In the genomic region with DNA sequence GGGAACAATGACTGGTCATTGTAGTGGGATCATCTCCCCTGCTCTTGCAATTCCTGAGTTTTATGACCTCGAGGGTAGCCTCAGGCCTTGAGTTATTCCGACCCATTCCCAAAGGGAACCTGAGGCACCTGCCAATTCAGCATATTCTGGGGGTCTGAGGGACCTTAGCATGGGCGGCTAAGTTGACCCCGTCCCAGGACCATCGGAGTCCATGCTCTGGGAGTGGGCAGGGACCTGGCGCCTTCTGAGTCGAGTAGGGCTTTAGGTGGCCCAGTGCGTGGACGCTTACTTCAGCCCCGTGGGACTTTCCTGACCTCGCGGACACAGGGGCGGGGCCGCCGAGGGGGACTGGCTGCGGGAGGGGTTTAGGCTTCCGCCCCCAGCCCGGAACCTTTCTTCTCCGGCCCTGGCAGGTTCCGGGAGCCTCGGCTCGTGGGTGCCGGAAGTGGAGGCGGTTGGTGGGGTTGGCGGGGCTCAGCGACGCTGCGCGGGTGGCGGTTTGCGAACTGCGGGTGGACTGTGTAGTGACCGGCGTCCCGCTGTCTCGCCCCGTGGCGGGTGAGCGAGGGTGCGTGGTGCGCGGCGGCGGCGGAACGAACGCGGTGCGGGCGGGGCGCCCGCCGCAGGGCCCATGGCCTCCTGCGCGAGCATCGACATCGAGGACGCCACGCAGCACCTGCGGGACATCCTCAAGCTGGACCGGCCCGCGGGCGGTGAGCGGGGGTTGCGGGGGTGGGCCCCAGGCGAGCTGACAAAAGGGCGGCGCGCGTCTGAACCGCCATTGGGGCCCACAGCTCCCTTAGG, we compare ENCODE assay signal across 1 cellular context.
TF ChIP-seq lines count a peak whose summit lies in the region.

EDC4 (plus strand) TSS at position 422 of the 804 bp plus-strand sequence; CDS start at position 632, 210 bp downstream.

TF ChIP-seq in A549, 52 proteins besides CTCF, POLR2A, EP300 and RAD21 (continued from another document):
- TF ChIP-seq ZFP36 (IDR thresholded peaks at IDR 0.05; ENCODE audit: borderline replicate concordance, partially characterized antibody) (no peak), HDAC2 (IDR thresholded peaks at IDR 0.05) (no peak), GATA3 (IDR thresholded peaks at IDR 0.05; ENCODE audit: borderline replicate concordance) (peak; percentile 28; the same call in 1 of the 2 replicates), JUN (IDR thresholded peaks at IDR 0.05) (peak; percentile 72 to 96; a peak in 4 of 5 replicates), USF2 (IDR thresholded peaks at IDR 0.05) (no peak), BHLHE40 (IDR thresholded peaks at IDR 0.05; ENCODE audit: low read depth, low read length) (no peak), CEBPB (IDR thresholded peaks at IDR 0.05) (no peak), MAZ (IDR thresholded peaks at IDR 0.05; ENCODE audit: borderline replicate concordance, low read depth, low read length) (peak; percentile 90), HOXA7 (CRISPR knock-in tag; IDR thresholded peaks at IDR 0.05) (no peak), PHF8 (IDR thresholded peaks at IDR 0.05; ENCODE audit: borderline replicate concordance, low read depth) (peak; percentile 79), SMC3 (IDR thresholded peaks at IDR 0.05) (0 out of 3 replicates have a peak, but pooled peaks have one; percentile 17), RFX5 (IDR thresholded peaks at IDR 0.05) (no peak), KDM5A (IDR thresholded peaks at IDR 0.05) (peak; percentile 76), ELK1 (IDR thresholded peaks at IDR 0.05; ENCODE audit: low read depth, low read length) (0 out of 2 replicates have a peak, but pooled peaks have one; percentile 55), FOSB (CRISPR knock-in tag; IDR thresholded peaks at IDR 0.05) (peak; percentile 77), MAFK (IDR thresholded peaks at IDR 0.05; ENCODE audit: partially characterized antibody) (peak; percentile 77), SREBF2 (IDR thresholded peaks at IDR 0.05) (no peak), NPAS2 (CRISPR knock-in tag; IDR thresholded peaks at IDR 0.05; ENCODE audit: borderline replicate concordance) (no peak), EHMT2 (IDR thresholded peaks at IDR 0.05; ENCODE audit: low read depth) (no peak), HEYL (CRISPR knock-in tag; IDR thresholded peaks at IDR 0.05) (no peak), CHD2 (IDR thresholded peaks at IDR 0.05; ENCODE audit: low read length, partially characterized antibody) (no peak), ZC3H11A (IDR thresholded peaks at IDR 0.05) (peak; percentile 12; the same call in 1 of the 2 replicates), RARB (CRISPR knock-in tag; IDR thresholded peaks at IDR 0.05) (no peak; the same call in 1 of the 2 replicates), TFCP2L1 (CRISPR knock-in tag; IDR thresholded peaks at IDR 0.05) (peak; percentile 40; the same call in 1 of the 2 replicates), FOXS1 (CRISPR knock-in tag; IDR thresholded peaks at IDR 0.05) (no peak), NFE2L2 (conservative IDR thresholded peaks at IDR 0.05; ENCODE audit: low read length) (no peak), ATOH8 (CRISPR knock-in tag; IDR thresholded peaks at IDR 0.05; ENCODE audit: low read depth) (no peak), EHF (CRISPR knock-in tag; IDR thresholded peaks at IDR 0.05) (no peak), CBX8 (IDR thresholded peaks at IDR 0.05) (no peak), FOSL2 (IDR thresholded peaks at IDR 0.05) (no peak), FOSL2 (CRISPR knock-in tag; IDR thresholded peaks at IDR 0.05) (0 out of 2 replicates have a peak, but pooled peaks have one; percentile 6), HOXB13 (CRISPR knock-in tag; IDR thresholded peaks at IDR 0.05; ENCODE audit: low read depth) (no peak), ESRRA (IDR thresholded peaks at IDR 0.05; ENCODE audit: borderline replicate concordance, low read length) (no peak), CHD4 (IDR thresholded peaks at IDR 0.05; ENCODE audit: borderline replicate concordance) (no peak)
- TF ChIP-seq, protein P1, sequence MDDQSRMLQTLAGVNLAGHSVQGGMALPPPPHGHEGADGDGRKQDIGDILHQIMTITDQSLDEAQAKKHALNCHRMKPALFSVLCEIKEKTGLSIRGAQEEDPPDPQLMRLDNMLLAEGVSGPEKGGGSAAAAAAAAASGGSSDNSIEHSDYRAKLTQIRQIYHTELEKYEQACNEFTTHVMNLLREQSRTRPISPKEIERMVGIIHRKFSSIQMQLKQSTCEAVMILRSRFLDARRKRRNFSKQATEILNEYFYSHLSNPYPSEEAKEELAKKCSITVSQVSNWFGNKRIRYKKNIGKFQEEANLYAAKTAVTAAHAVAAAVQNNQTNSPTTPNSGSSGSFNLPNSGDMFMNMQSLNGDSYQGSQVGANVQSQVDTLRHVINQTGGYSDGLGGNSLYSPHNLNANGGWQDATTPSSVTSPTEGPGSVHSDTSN (IDR thresholded peaks at IDR 0.05) = peak; percentile 82
- TF ChIP-seq, protein P2, sequence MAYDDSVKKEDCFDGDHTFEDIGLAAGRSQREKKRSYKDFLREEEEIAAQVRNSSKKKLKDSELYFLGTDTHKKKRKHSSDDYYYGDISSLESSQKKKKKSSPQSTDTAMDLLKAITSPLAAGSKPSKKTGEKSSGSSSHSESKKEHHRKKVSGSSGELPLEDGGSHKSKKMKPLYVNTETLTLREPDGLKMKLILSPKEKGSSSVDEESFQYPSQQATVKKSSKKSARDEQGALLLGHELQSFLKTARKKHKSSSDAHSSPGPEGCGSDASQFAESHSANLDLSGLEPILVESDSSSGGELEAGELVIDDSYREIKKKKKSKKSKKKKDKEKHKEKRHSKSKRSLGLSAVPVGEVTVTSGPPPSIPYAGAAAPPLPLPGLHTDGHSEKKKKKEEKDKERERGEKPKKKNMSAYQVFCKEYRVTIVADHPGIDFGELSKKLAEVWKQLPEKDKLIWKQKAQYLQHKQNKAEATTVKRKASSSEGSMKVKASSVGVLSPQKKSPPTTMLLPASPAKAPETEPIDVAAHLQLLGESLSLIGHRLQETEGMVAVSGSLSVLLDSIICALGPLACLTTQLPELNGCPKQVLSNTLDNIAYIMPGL (CRISPR knock-in tag; IDR thresholded peaks at IDR 0.05; ENCODE audit: borderline replicate concordance) = no peak
- TF ChIP-seq, protein P3, sequence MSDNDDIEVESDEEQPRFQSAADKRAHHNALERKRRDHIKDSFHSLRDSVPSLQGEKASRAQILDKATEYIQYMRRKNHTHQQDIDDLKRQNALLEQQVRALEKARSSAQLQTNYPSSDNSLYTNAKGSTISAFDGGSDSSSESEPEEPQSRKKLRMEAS (IDR thresholded peaks at IDR 0.05) = peak; percentile 88
- TF ChIP-seq, protein P4, sequence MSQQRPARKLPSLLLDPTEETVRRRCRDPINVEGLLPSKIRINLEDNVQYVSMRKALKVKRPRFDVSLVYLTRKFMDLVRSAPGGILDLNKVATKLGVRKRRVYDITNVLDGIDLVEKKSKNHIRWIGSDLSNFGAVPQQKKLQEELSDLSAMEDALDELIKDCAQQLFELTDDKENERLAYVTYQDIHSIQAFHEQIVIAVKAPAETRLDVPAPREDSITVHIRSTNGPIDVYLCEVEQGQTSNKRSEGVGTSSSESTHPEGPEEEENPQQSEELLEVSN (IDR thresholded peaks at IDR 0.05; ENCODE audit: borderline replicate concordance, low read depth) = peak; percentile 47; the same call in 1 of the 2 replicates
- TF ChIP-seq, protein P5, sequence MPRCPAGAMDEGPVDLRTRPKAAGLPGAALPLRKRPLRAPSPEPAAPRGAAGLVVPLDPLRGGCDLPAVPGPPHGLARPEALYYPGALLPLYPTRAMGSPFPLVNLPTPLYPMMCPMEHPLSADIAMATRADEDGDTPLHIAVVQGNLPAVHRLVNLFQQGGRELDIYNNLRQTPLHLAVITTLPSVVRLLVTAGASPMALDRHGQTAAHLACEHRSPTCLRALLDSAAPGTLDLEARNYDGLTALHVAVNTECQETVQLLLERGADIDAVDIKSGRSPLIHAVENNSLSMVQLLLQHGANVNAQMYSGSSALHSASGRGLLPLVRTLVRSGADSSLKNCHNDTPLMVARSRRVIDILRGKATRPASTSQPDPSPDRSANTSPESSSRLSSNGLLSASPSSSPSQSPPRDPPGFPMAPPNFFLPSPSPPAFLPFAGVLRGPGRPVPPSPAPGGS (IDR thresholded peaks at IDR 0.05) = peak; percentile 73
